ENCODE assay signal across 18 cellular contexts in genomic region chr9:76619645-76620044, GRCh38.
DNase-seq lines count a peak whose midpoint lies in the region; ATAC-seq and TF ChIP-seq lines count a peak whose summit lies in the region.
"Had no signal": no experiment of that assay in that cellular context is flagged by ENCODE, and none has a peak within 500 bp of the region (broad histone marks: within the 10 kb centered on the region; RNA-seq: fewer than 3 reads in every experiment).

No MANE protein-coding gene starts in this region.

- no peaks in the 10 kb centered on the region for H3K36me3 ChIP-seq in psoas muscle (ENCODE audit: insufficient read depth in 1 of 2, low read depth in 1 of 2)

- 40 to 44% (median 43%) methylated on average over 2 of the region's 2 CpGs for WGBS in psoas muscle, 3 donors

- H3K27me3 ChIP-seq in psoas muscle (ENCODE audit: insufficient read depth in 3 of 3, low read length in 2 of 3): no peaks in the 10 kb centered on the region

- H3K4me3 ChIP-seq in AG10803 (ENCODE audit: low read length) (no peak overlapping the region), fibroblast of the aortic adventitia (ENCODE audit: low read depth, low read length) (no peak overlapping the region), psoas muscle (no peak overlapping the region)

- no peaks in the 10 kb centered on the region for H3K9me3 ChIP-seq in psoas muscle

- H3K27ac ChIP-seq in VCaP: peak overlapping the region; percentile 77; the same call in 1 of the 2 replicates
- H3K27ac ChIP-seq in psoas muscle: peak overlapping the region; percentile 36
- H3K27ac ChIP-seq: RWPE1 had no signal

- H3K4me1 ChIP-seq in psoas muscle: no peaks in the 10 kb centered on the region

- DNase-seq in AG10803 (ENCODE audit: low read depth) (peak; percentile 74), fibroblast of the aortic adventitia (ENCODE audit: low read depth) (peak; percentile 28), psoas muscle (no peak), posterior cingulate gyrus (no peak), SKM-1 treated with dmso at 0.1 percent for 144 hours (lab: John Stamatoyannopoulos, UW; ENCODE audit: unreplicated experiment) (no peak)
- DNase-seq: ACHN; activated CD4-positive, alpha-beta T cell treated with anti-CD3 and anti-CD28 coated beads for 1 hour; activated naive CD8-positive, alpha-beta T cell treated with anti-CD3 and anti-CD28 coated beads for 36 hours; CD4-positive, alpha-beta memory T cell; DMS53; erythroblast; MV-4-11; naive thymus-derived CD4-positive, alpha-beta T cell; NCI-H1930 had no signal

- intact Hi-C loops in psoas muscle (cut with DNase I): no loop called here
- intact Hi-C loops in posterior cingulate gyrus (cut with DNase I): no loop called here

- ATAC-seq in psoas muscle: no peak
- ATAC-seq in GM21515 (IDR thresholded peaks at IDR 0.05; ENCODE audit: unreplicated experiment): no peak
- ATAC-seq in HG03571 (IDR thresholded peaks at IDR 0.05; ENCODE audit: unreplicated experiment): no peak
- ATAC-seq: naive thymus-derived CD4-positive, alpha-beta T cell had no signal

- TF ChIP-seq CTCF in AG10803 (conservative IDR thresholded peaks at IDR 0.05; ENCODE audit: low read length) (no peak), VCaP (conservative IDR thresholded peaks at IDR 0.05) (no peak), fibroblast of the aortic adventitia (IDR thresholded peaks at IDR 0.05; ENCODE audit: insufficient read depth, low read length) (no peak), psoas muscle (IDR thresholded peaks at IDR 0.05) (no peak)

Comparison
In these comparisons a context has a peak if more than half of its experiments do, and no peak if none do; other contexts are left out.
1. DNase-seq: peak in AG10803 (single experiment) and fibroblast of the aortic adventitia (single experiment); none in psoas muscle (0 of 2), posterior cingulate gyrus (0 of 10) and SKM-1 treated with dmso at 0.1 percent for 144 hours (single experiment).